In the genomic region with DNA sequence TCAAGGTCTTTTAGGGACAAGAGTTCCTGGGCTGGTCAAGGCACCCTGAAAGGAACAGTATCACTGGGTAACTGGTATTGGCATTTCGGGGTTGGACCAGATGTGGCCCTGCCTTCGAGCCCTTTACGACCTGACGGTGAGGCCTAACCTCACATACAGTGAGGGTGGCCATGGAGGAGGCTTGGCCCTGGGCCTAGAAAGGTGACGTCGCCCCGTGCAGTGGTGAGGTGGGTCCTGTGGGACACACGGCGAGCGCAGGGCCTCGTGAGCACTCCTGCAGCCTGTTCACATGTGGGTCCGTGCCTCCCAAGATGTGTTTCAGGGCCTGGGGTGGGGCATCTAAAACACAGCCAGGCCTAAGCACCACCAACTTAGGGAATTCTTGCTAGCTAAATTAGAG, we compare ENCODE assay signal across 1 cellular context.
TF ChIP-seq lines count a peak whose summit lies in the region.

No MANE protein-coding gene starts in this region.

TF ChIP-seq in K562, 482 proteins besides CTCF, POLR2A, EP300 and RAD21:
- TF ChIP-seq, protein P1, sequence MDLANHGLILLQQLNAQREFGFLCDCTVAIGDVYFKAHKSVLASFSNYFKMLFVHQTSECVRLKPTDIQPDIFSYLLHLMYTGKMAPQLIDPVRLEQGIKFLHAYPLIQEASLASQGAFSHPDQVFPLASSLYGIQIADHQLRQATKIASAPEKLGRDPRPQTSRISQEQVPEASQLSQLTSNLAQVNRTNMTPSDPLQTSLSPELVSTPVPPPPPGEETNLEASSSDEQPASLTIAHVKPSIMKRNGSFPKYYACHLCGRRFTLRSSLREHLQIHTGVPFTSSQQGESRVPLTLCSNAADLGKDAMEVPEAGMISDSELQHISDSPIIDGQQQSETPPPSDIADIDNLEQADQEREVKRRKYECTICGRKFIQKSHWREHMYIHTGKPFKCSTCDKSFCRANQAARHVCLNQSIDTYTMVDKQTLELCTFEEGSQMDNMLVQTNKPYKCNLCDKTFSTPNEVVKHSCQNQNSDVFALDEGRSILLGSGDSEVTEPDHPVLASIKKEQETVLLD (IDR thresholded peaks at IDR 0.05): no peak
- 0 out of 2 replicates have a peak, but pooled peaks have one; percentile 37 for TF ChIP-seq POLR2AphosphoS2 (IDR thresholded peaks at IDR 0.05; ENCODE audit: low read length)
- TF ChIP-seq, protein P2, sequence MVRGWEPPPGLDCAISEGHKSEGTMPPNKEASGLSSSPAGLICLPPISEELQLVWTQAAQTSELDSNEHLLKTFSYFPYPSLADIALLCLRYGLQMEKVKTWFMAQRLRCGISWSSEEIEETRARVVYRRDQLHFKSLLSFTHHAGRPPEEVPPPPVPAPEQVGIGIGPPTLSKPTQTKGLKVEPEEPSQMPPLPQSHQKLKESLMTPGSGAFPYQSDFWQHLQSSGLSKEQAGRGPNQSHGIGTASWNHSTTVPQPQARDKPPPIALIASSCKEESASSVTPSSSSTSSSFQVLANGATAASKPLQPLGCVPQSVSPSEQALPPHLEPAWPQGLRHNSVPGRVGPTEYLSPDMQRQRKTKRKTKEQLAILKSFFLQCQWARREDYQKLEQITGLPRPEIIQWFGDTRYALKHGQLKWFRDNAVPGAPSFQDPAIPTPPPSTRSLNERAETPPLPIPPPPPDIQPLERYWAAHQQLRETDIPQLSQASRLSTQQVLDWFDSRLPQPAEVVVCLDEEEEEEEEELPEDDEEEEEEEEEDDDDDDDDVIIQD (CRISPR knock-in tag; IDR thresholded peaks at IDR 0.05): no peak
- TF ChIP-seq ZNF146 (CRISPR knock-in tag; IDR thresholded peaks at IDR 0.05; ENCODE audit: unreplicated experiment): no peak
- TF ChIP-seq ZC3H8 (IDR thresholded peaks at IDR 0.05): no peak
- peak; percentile 49 for TF ChIP-seq RBM22 (IDR thresholded peaks at IDR 0.05; ENCODE audit: low read depth, low read length, poor library complexity, severe bottlenecking)
- no peak for TF ChIP-seq ZNF431 (CRISPR knock-in tag; IDR thresholded peaks at IDR 0.05)
- TF ChIP-seq BRD9 (IDR thresholded peaks at IDR 0.05; ENCODE audit: low read depth, partially characterized antibody): no peak
- TF ChIP-seq, protein P3, sequence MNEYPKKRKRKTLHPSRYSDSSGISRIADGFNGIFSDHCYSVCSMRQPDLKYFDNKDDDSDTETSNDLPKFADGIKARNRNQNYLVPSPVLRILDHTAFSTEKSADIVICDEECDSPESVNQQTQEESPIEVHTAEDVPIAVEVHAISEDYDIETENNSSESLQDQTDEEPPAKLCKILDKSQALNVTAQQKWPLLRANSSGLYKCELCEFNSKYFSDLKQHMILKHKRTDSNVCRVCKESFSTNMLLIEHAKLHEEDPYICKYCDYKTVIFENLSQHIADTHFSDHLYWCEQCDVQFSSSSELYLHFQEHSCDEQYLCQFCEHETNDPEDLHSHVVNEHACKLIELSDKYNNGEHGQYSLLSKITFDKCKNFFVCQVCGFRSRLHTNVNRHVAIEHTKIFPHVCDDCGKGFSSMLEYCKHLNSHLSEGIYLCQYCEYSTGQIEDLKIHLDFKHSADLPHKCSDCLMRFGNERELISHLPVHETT (CRISPR knock-in tag; conservative IDR thresholded peaks at IDR 0.05 in 1 of 2, IDR thresholded peaks at IDR 0.05 in 1 of 2): no peak
- TF ChIP-seq POLR2G (IDR thresholded peaks at IDR 0.05; ENCODE audit: low read depth, low read length): peak; percentile 73
- no peak for TF ChIP-seq SMAD3 (CRISPR knock-in tag; conservative IDR thresholded peaks at IDR 0.05)
- TF ChIP-seq, protein P4, sequence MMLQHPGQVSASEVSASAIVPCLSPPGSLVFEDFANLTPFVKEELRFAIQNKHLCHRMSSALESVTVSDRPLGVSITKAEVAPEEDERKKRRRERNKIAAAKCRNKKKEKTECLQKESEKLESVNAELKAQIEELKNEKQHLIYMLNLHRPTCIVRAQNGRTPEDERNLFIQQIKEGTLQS (IDR thresholded peaks at IDR 0.05): 0 out of 2 replicates have a peak, but pooled peaks have one; percentile 15
- TF ChIP-seq, protein P4 (CRISPR knock-in tag; conservative IDR thresholded peaks at IDR 0.05): no peak
- TF ChIP-seq, protein P5, sequence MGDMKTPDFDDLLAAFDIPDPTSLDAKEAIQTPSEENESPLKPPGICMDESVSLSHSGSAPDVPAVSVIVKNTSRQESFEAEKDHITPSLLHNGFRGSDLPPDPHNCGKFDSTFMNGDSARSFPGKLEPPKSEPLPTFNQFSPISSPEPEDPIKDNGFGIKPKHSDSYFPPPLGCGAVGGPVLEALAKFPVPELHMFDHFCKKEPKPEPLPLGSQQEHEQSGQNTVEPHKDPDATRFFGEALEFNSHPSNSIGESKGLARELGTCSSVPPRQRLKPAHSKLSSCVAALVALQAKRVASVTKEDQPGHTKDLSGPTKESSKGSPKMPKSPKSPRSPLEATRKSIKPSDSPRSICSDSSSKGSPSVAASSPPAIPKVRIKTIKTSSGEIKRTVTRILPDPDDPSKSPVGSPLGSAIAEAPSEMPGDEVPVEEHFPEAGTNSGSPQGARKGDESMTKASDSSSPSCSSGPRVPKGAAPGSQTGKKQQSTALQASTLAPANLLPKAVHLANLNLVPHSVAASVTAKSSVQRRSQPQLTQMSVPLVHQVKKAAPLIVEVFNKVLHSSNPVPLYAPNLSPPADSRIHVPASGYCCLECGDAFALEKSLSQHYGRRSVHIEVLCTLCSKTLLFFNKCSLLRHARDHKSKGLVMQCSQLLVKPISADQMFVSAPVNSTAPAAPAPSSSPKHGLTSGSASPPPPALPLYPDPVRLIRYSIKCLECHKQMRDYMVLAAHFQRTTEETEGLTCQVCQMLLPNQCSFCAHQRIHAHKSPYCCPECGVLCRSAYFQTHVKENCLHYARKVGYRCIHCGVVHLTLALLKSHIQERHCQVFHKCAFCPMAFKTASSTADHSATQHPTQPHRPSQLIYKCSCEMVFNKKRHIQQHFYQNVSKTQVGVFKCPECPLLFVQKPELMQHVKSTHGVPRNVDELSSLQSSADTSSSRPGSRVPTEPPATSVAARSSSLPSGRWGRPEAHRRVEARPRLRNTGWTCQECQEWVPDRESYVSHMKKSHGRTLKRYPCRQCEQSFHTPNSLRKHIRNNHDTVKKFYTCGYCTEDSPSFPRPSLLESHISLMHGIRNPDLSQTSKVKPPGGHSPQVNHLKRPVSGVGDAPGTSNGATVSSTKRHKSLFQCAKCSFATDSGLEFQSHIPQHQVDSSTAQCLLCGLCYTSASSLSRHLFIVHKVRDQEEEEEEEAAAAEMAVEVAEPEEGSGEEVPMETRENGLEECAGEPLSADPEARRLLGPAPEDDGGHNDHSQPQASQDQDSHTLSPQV (IDR thresholded peaks at IDR 0.05): no peak
- TF ChIP-seq PHTF2 (CRISPR knock-in tag; IDR thresholded peaks at IDR 0.05): no peak
- no peak for TF ChIP-seq RFX7 (CRISPR knock-in tag; IDR thresholded peaks at IDR 0.05)
- TF ChIP-seq HNRNPLL (IDR thresholded peaks at IDR 0.05; ENCODE audit: low read depth, low read length, poor library complexity, severe bottlenecking): no peak
- no peak for TF ChIP-seq FOXP1 (CRISPR knock-in tag; IDR thresholded peaks at IDR 0.05)
- peak; percentile 43; the same call in 1 of the 2 replicates for TF ChIP-seq ATF7 (IDR thresholded peaks at IDR 0.05)
